21 cellular contexts compared by ENCODE assay signal in genomic region chr12:81295286-81295685, GRCh38.
"Had no signal": no experiment of that assay in that cellular context is flagged by ENCODE, and none has a peak within 500 bp of the region (broad histone marks: within the 10 kb centered on the region; RNA-seq: fewer than 3 reads in every experiment).

No MANE protein-coding gene starts in this region.

- ATAC-seq: activated CD4-positive, alpha-beta T cell treated with anti-CD3 and anti-CD28 coated beads for 36 hours; activated T-helper 17 cell treated with anti-CD3 and anti-CD28 coated beads, Interleukin-2, amount 50 U/mL, for 72 hours; Panc1; Right ventricle myocardium inferior had no signal

- H3K9me3 ChIP-seq: SK-N-SH had no signal

- DNase-seq: activated CD4-positive, alpha-beta memory T cell treated with anti-CD3 and anti-CD28 coated beads, Interleukin-2, amount 10 ng/mL, durations not matched to agents 7 days and 5 days; activated CD4-positive, alpha-beta T cell treated with anti-CD3 and anti-CD28 coated beads for 36 hours; activated CD4-positive, alpha-beta T cell treated with anti-CD3 and anti-CD28 coated beads, Interleukin-2, amount 50 U/mL, for 1 hour; activated gamma-delta T cell; activated naive CD4-positive, alpha-beta T cell treated with anti-CD3 and anti-CD28 coated beads for 36 hours; activated T-cell treated with anti-CD3 and anti-CD28 coated beads for 4 hours; activated T-cell treated with anti-CD3 and anti-CD28 coated beads, Interleukin-2, amount 50 U/mL, for 48 hours; KBM-7; NCI-H1092 treated with DMSO at 0.1 percent for 48 hours; NCI-H1436; NCI-H1694 treated with DMSO at 0.1 percent for 48 hours; NCI-H2029 treated with DMSO at 0.1 percent for 48 hours; NCI-H345; NCI-H510A; NCI-H526 treated with DMSO at 0.1 percent for 48 hours; RPMI8226; SK-N-SH; T-helper 1 cell had no signal

- H3K9ac ChIP-seq: SK-N-SH had no signal
